ENCODE assay signal across 8 cellular contexts in genomic region chr11:70755410-70756158, GRCh38.
DNase-seq lines count a peak whose midpoint lies in the region; ATAC-seq and TF ChIP-seq lines count a peak whose summit lies in the region.

No MANE protein-coding gene starts in this region.

- H3K9ac ChIP-seq in neural progenitor cell = no peak overlapping the region

- peaks cover 11% of the 10 kb centered on the region for H3K27me3 Mint-ChIP-seq in neural progenitor cell (ENCODE audit: insufficient read depth, low read depth)

- H3K4me1 Mint-ChIP-seq in neural progenitor cell = peaks cover 10% of the 10 kb centered on the region

- peak overlapping the region; percentile 77 for H2AFZ ChIP-seq in neural progenitor cell (replicated peaks)

- no peak overlapping the region for H3K4me3 ChIP-seq in fibroblast of villous mesenchyme (ENCODE audit: low read depth, low read length)
- H3K4me3 ChIP-seq in neural progenitor cell = no peak overlapping the region

- H3K4me3 Mint-ChIP-seq in neural progenitor cell = no peak overlapping the region

- peaks cover 5% of the 10 kb centered on the region for H3K4me1 ChIP-seq in neural progenitor cell

- H3K9me3 Mint-ChIP-seq in neural progenitor cell = peaks cover 18% of the 10 kb centered on the region

- TF ChIP-seq CTCF in fibroblast of villous mesenchyme (IDR thresholded peaks at IDR 0.05; ENCODE audit: insufficient read depth, low read depth, low read length) = peak; percentile 78
- peak; percentile 96 for TF ChIP-seq CTCF in neural progenitor cell (IDR thresholded peaks at IDR 0.05)

- H3K4me2 ChIP-seq in neural progenitor cell = no peak overlapping the region

- H3K27me3 ChIP-seq in neural progenitor cell = no peaks in the 10 kb centered on the region

- ATAC-seq in GM19467 (IDR thresholded peaks at IDR 0.05; ENCODE audit: unreplicated experiment) = no peak

- H3K27ac ChIP-seq in neural progenitor cell (no peak overlapping the region), substantia nigra (ENCODE audit: low read depth, low read length, poor library complexity, severe bottlenecking) (no peak overlapping the region)

- no peak overlapping the region for H3K27ac Mint-ChIP-seq in neural progenitor cell

- H3F3A ChIP-seq in neural progenitor cell (ENCODE audit: low read depth) = no peaks in the 10 kb centered on the region

- peaks cover 12% of the 10 kb centered on the region for H3K9me3 ChIP-seq in neural progenitor cell (ENCODE audit: low read depth)

- H4K20me1 ChIP-seq in neural progenitor cell (ENCODE audit: low read depth) = no peaks in the 10 kb centered on the region

- H3K36me3 ChIP-seq in neural progenitor cell = peaks cover 5% of the 10 kb centered on the region

- no peaks in the 10 kb centered on the region for H3K36me3 Mint-ChIP-seq in neural progenitor cell

- DNase-seq in DMS79 (lab: John Stamatoyannopoulos, UW) = peak; percentile 75
- peak; percentile 43 for DNase-seq in LHCN-M2 (ENCODE audit: low read depth)
- peak; percentile 53 for DNase-seq in RPMI7951 (ENCODE audit: low read depth)
- DNase-seq in activated T-helper 1 cell treated with anti-CD3 and anti-CD28 coated beads, Interleukin-2, amount 50 U/mL, for 16 hours (ENCODE audit: low read depth in 1 of 2, low spot score in 1 of 2) = peak; percentile 18 to 20
- peak; percentile 42 for DNase-seq in fibroblast of villous mesenchyme (ENCODE audit: low read depth)
- peak; percentile 90 for DNase-seq in neural progenitor cell (ENCODE audit: low spot score)
- DNase-seq in substantia nigra (lab: John Stamatoyannopoulos, UW) = peak in 48 of 49 donors; percentile 7 to 84 (median 64)

- H3K79me2 ChIP-seq in neural progenitor cell (ENCODE audit: low read depth) = no peaks in the 10 kb centered on the region

Comparison
In these comparisons a context has a peak if more than half of its experiments do, and no peak if none do; other contexts are left out.
1. DNase-seq: peak in every context shown above with its lines; median percentile 90 in neural progenitor cell; 75 in DMS79; 64 in substantia nigra; 53 in RPMI7951; 43 in LHCN-M2; 42 in fibroblast of villous mesenchyme; 19 in activated T-helper 1 cell treated with anti-CD3 and anti-CD28 coated beads, Interleukin-2, amount 50 U/mL, for 16 hours.